Comparison of ENCODE assay signal across 22 cellular contexts in the genomic region with DNA sequence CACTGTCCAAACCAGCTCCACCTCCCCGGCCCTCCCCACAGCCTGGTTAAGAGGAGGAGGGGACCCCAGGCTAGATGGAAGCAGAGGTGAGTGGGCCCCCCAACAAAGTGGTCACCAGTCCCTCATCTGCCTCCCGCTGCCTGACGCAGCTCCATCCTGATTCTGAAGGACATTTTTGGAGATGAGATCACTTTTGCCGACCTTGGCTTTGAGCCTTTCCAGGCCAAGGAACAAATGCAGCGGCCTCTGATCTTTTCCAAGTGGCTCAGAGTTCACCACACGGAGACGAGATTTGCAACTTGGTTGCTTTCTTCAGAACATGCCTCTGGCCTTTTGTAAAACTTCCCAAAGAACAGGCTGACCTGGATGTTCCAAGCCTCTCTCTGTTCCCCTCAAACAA.
"Had no signal": no experiment of that assay in that cellular context is flagged by ENCODE, and none has a peak within 500 bp of the region (broad histone marks: within the 10 kb centered on the region; RNA-seq: fewer than 3 reads in every experiment).

No MANE protein-coding gene starts in this region.

- DNase-seq: cortex of kidney; dorsolateral prefrontal cortex; effector memory CD4-positive, alpha-beta T cell; foreskin keratinocyte; kidney; left cardiac atrium; left ventricle myocardium inferior; mesendoderm; naive thymus-derived CD4-positive, alpha-beta T cell; nephron progenitor cell; stimulated activated CD4-positive, alpha-beta T cell treated with anti-CD3 and anti-CD28 coated beads, Interleukin-2, amount 100 ng/mL, for 24 hours; stimulated activated CD4-positive, alpha-beta T cell treated with anti-CD3 and anti-CD28 coated beads, Interleukin-4, amount 100 ng/mL, for 4 hours; stimulated activated naive B cell treated with anti-CD40 and anti-IgM and Interleukin-4, amounts not matched to agents 10 μg/mL and 1 μg/mL and 100 μg/mL, for 72 hours; stimulated activated naive CD8-positive, alpha-beta T cell treated with anti-CD3 and anti-CD28 coated beads, Interleukin-15, amount 100 ng/mL, for 72 hours; transverse colon had no signal

- H3K36me3 ChIP-seq: cardiac muscle cell, esophagus muscularis mucosa, left ventricle myocardium inferior, pancreas, thoracic aorta, transverse colon had no signal

- H3K4me2 ChIP-seq: hepatocyte had no signal

- H3K4me3 ChIP-seq: cardiac muscle cell, dorsolateral prefrontal cortex, esophagus muscularis mucosa, hepatocyte, left ventricle myocardium inferior, pancreas, thoracic aorta, transverse colon had no signal

- H3K79me2 ChIP-seq: hepatocyte had no signal

- H3K27ac ChIP-seq: cardiac muscle cell, epithelial cell of prostate, esophagus muscularis mucosa, foreskin keratinocyte, hepatocyte, left ventricle myocardium inferior, pancreas, thoracic aorta, transverse colon had no signal

- H3K4me1 ChIP-seq: foreskin keratinocyte, pancreas had no signal

- H3K36me3 Mint-ChIP-seq: stimulated activated naive B cell treated with anti-CD40 and anti-IgM and Interleukin-4, amounts not matched to agents 10 μg/mL and 1 μg/mL and 100 μg/mL, for 72 hours had no signal

- H3K27me3 ChIP-seq: pancreas had no signal

- H3K9me3 ChIP-seq: esophagus muscularis mucosa, left ventricle myocardium inferior, pancreas, thoracic aorta, transverse colon had no signal

- H3K9me3 Mint-ChIP-seq: nephron progenitor cell had no signal

- FAIRE-seq: endometrium, kidney, pancreas had no signal

- H3K4me3 Mint-ChIP-seq: naive thymus-derived CD4-positive, alpha-beta T cell; nephron progenitor cell; stimulated activated naive B cell treated with anti-CD40 and anti-IgM and Interleukin-4, amounts not matched to agents 10 μg/mL and 1 μg/mL and 100 μg/mL, for 72 hours; stimulated activated naive CD8-positive, alpha-beta T cell treated with anti-CD3 and anti-CD28 coated beads, Interleukin-15, amount 100 ng/mL, for 72 hours had no signal

- H3K27ac Mint-ChIP-seq: naive thymus-derived CD4-positive, alpha-beta T cell; nephron progenitor cell; stimulated activated naive B cell treated with anti-CD40 and anti-IgM and Interleukin-4, amounts not matched to agents 10 μg/mL and 1 μg/mL and 100 μg/mL, for 72 hours; stimulated activated naive CD8-positive, alpha-beta T cell treated with anti-CD3 and anti-CD28 coated beads, Interleukin-15, amount 100 ng/mL, for 72 hours had no signal

- H2AFZ ChIP-seq: hepatocyte had no signal
